ENCODE assay signal across 8 cellular contexts in genomic region chr3:44477312-44478030, GRCh38. TPM values are rescaled to one million over a fixed set of nuclear protein-coding genes. Genes with fewer than 3 reads are reported as not detected.
DNase-seq lines count a peak whose midpoint lies in the region; ATAC-seq and TF ChIP-seq lines count a peak whose summit lies in the region.

TSS of gene ZNF445 (minus strand) at chr3:44477670. CDS start at chr3:44455549, 22,121 bp downstream.

- TF ChIP-seq CTCF in Loucy (conservative IDR thresholded peaks at IDR 0.05; ENCODE audit: low read length) (no peak), omental fat pad (IDR thresholded peaks at IDR 0.05) (no peak), suprapubic skin (IDR thresholded peaks at IDR 0.05) (no peak)

- H3K36me3 Mint-ChIP-seq in activated naive CD4-positive, alpha-beta T cell treated with anti-CD3 and anti-CD28 coated beads for 36 hours (ENCODE audit: low read depth): no peaks in the 10 kb centered on the region

- H3K9me3 ChIP-seq in Loucy (ENCODE audit: insufficient read depth, low read depth, low read length): no peaks in the 10 kb centered on the region
- no peaks in the 10 kb centered on the region for H3K9me3 ChIP-seq in SK-N-MC (ENCODE audit: low read depth, low read length)
- no peaks in the 10 kb centered on the region for H3K9me3 ChIP-seq in suprapubic skin

- H3K27me3 ChIP-seq in Loucy (ENCODE audit: insufficient read depth, low read length, poor library complexity, severe bottlenecking) (no peaks in the 10 kb centered on the region), suprapubic skin (no peaks in the 10 kb centered on the region)

- H3F3A ChIP-seq in Loucy (ENCODE audit: low read depth): no peaks in the 10 kb centered on the region

- H3K36me3 ChIP-seq in Loucy (ENCODE audit: insufficient read depth, low read length): no peaks in the 10 kb centered on the region
- H3K36me3 ChIP-seq in SK-N-MC (ENCODE audit: insufficient read depth, low read length): no peaks in the 10 kb centered on the region
- no peaks in the 10 kb centered on the region for H3K36me3 ChIP-seq in suprapubic skin

- H4K20me1 ChIP-seq in Loucy (ENCODE audit: insufficient read depth, low read length, poor library complexity, severe bottlenecking): peaks cover 25% of the 10 kb centered on the region

- peak; percentile 98 for ATAC-seq in omental fat pad (ENCODE audit: low FRiP score)

- H3K4me2 ChIP-seq in Loucy (ENCODE audit: low read depth, low read length, poor library complexity, severe bottlenecking): peak within 1 kb of the TSS; percentile 90

- CTCF ChIA-PET in activated naive CD4-positive, alpha-beta T cell treated with anti-CD3 and anti-CD28 coated beads for 36 hours (lab: Charles Lee): no interaction called here

- peak within 1 kb of the TSS; percentile 88 for H3K4me3 Mint-ChIP-seq in activated naive CD4-positive, alpha-beta T cell treated with anti-CD3 and anti-CD28 coated beads for 36 hours

- intact Hi-C loops in activated naive CD4-positive, alpha-beta T cell treated with anti-CD3 and anti-CD28 coated beads for 36 hours (cut with micrococcal nuclease): loop anchor here (1.0 to 10.0 kb wide), 4 partner anchors 33 to 251 kb away; partner anchors contain the start of genes TCAIM, ZNF197 and ZNF501

- peak within 1 kb of the TSS; percentile 79; the same call in 1 of the 2 replicates for H3K27ac ChIP-seq in SK-N-MC
- peak within 1 kb of the TSS; percentile 79 for H3K27ac ChIP-seq in suprapubic skin

- H3K9me3 Mint-ChIP-seq in activated naive CD4-positive, alpha-beta T cell treated with anti-CD3 and anti-CD28 coated beads for 36 hours: no peaks in the 10 kb centered on the region

- DNase-seq in EL (peak; percentile 76), GOT3 (lab: John Stamatoyannopoulos, UW) (peak; percentile 44), SK-N-MC (ENCODE audit: low read depth, low spot score) (no peak), globus pallidus (ENCODE audit: low spot score) (peak; percentile 79), omental fat pad (ENCODE audit: low spot score) (peak; percentile 38), suprapubic skin (ENCODE audit: low spot score in 2 of 2) (peak; percentile 84 to 87)
- peak; percentile 79 for DNase-seq in activated naive CD4-positive, alpha-beta T cell treated with anti-CD3 and anti-CD28 coated beads for 36 hours

- H3K27ac Mint-ChIP-seq in activated naive CD4-positive, alpha-beta T cell treated with anti-CD3 and anti-CD28 coated beads for 36 hours: peak within 1 kb of the TSS; percentile 87

- 0% methylated on average over 39 of the region's 69 CpGs for WGBS in suprapubic skin

- H3K4me1 ChIP-seq in Loucy (ENCODE audit: insufficient read depth, low read length, poor library complexity, severe bottlenecking) (peaks cover 49% of the 10 kb centered on the region), suprapubic skin (peaks cover 30% of the 10 kb centered on the region)

- no peak for TF ChIP-seq EP300 in suprapubic skin (IDR thresholded peaks at IDR 0.05)

- H3K27me3 Mint-ChIP-seq in activated naive CD4-positive, alpha-beta T cell treated with anti-CD3 and anti-CD28 coated beads for 36 hours (ENCODE audit: low read depth): no peaks in the 10 kb centered on the region

- TF ChIP-seq POLR2A in suprapubic skin (IDR thresholded peaks at IDR 0.05): no peak

- peaks cover 27% of the 10 kb centered on the region for H3K4me1 Mint-ChIP-seq in activated naive CD4-positive, alpha-beta T cell treated with anti-CD3 and anti-CD28 coated beads for 36 hours (ENCODE audit: low read depth)

- peak within 1 kb of the TSS; percentile 73 for H3K9ac ChIP-seq in Loucy (ENCODE audit: low read depth, low read length, poor library complexity, severe bottlenecking)
- H3K9ac ChIP-seq in SK-N-MC (ENCODE audit: insufficient read length): peak within 1 kb of the TSS; percentile 75

- H3K79me2 ChIP-seq in Loucy (ENCODE audit: insufficient read depth, low read length): peaks cover 48% of the 10 kb centered on the region

- H3K9me2 ChIP-seq in Loucy (replicated peaks; ENCODE audit: low read depth, low read length): no peaks in the 10 kb centered on the region

- H2AFZ ChIP-seq in Loucy (ENCODE audit: low read length): peak within 1 kb of the TSS; percentile 96

- H3K4me3 ChIP-seq in Loucy (ENCODE audit: low read length, poor library complexity, severe bottlenecking): peak within 1 kb of the TSS; percentile 91
- H3K4me3 ChIP-seq in SK-N-MC: peak within 1 kb of the TSS; percentile 85
- H3K4me3 ChIP-seq in suprapubic skin: peak within 1 kb of the TSS; percentile 88

RNA-seq across cellular contexts. Expression of gene ZNF445, which starts in this region (rescaled TPM):
- 10 to 100 TPM; 19.0 TPM for total RNA-seq in activated naive CD4-positive, alpha-beta T cell treated with anti-CD3 and anti-CD28 coated beads for 36 hours
- 10 to 100 TPM in 1 of 4 donors, 1 to 10 TPM in 3; 4.6 to 10.1 (median 6.6) TPM for total RNA-seq in omental fat pad
- total RNA-seq in suprapubic skin: 10 to 100 TPM in 1 of 4 donors, 1 to 10 TPM in 3; 5.7 to 19.8 (median 7.8) TPM
